In the genomic region with DNA sequence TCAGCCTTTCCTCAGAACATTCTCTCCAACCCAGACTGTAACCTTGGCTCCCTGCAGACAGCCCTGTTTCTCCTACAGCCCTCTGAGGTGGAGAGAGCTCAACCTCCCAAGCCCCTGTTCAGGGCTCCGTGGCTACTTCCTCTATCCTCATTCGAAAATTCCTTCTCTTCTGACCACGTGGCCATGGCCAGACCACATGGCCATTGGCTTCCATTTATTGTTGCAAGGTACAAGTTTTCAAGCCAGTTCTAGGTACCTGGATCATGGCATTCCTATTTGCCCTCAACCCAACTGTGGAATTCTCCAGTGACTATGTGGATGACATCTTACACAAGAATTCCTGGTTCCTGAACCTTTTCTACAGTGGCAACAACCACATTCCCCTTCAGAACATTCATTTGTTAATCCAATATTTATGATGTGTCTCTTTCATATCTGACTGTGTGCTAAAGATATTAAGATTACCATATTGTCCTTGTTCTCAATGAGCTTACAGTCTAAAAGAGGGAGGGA, we compare ENCODE assay signal across 14 cellular contexts.
"Had no signal": no experiment of that assay in that cellular context is flagged by ENCODE, and none has a peak within 500 bp of the region (broad histone marks: within the 10 kb centered on the region; RNA-seq: fewer than 3 reads in every experiment).

No MANE protein-coding gene starts in this region.

- ATAC-seq: left lung; naive thymus-derived CD4-positive, alpha-beta T cell had no signal

- H3K36me3 ChIP-seq: left lung, right atrium auricular region, tibial nerve had no signal

- H3K27me3 ChIP-seq: hepatocyte, left lung, right atrium auricular region, tibial nerve had no signal

- H3K27ac ChIP-seq: hepatocyte, left lung, right atrium auricular region, tibial nerve had no signal

- H3K9me3 Mint-ChIP-seq: activated CD4-positive, alpha-beta T cell treated with anti-CD3 and anti-CD28 coated beads, Interleukin-2, amount 10 ng/mL, durations not matched to agents 7 days and 5 days; naive thymus-derived CD4-positive, alpha-beta T cell had no signal

- DNase-seq: activated CD4-positive, alpha-beta T cell treated with anti-CD3 and anti-CD28 coated beads, Interleukin-2, amount 10 ng/mL, durations not matched to agents 7 days and 5 days; activated CD8-positive, alpha-beta memory T cell treated with anti-CD3 and anti-CD28 coated beads for 24 hours; activated naive CD4-positive, alpha-beta T cell treated with Interleukin-2 at 50 U/mL for 16 hours; aorta; islet precursor cell; left lung; mammary epithelial cell; naive thymus-derived CD4-positive, alpha-beta T cell; stimulated activated CD4-positive, alpha-beta T cell treated with anti-CD3 and anti-CD28 coated beads, Interleukin-4, amount 100 ng/mL, for 4 hours; stimulated activated CD8-positive, alpha-beta memory T cell treated with anti-CD3 and anti-CD28 coated beads, Interleukin-4, amount 100 ng/mL, for 48 hours had no signal

- H3K4me3 Mint-ChIP-seq: activated CD4-positive, alpha-beta T cell treated with anti-CD3 and anti-CD28 coated beads, Interleukin-2, amount 10 ng/mL, durations not matched to agents 7 days and 5 days; naive thymus-derived CD4-positive, alpha-beta T cell had no signal

- H3K4me1 ChIP-seq: left lung had no signal

- H3K27me3 Mint-ChIP-seq: activated CD4-positive, alpha-beta T cell treated with anti-CD3 and anti-CD28 coated beads, Interleukin-2, amount 10 ng/mL, durations not matched to agents 7 days and 5 days; naive thymus-derived CD4-positive, alpha-beta T cell had no signal

- H3K9me3 ChIP-seq: left lung, right atrium auricular region, tibial nerve had no signal

- H2AFZ ChIP-seq: hepatocyte had no signal

- H3K4me3 ChIP-seq: hepatocyte, left lung, right atrium auricular region, smooth muscle cell, tibial nerve had no signal

- H3K4me2 ChIP-seq: hepatocyte, smooth muscle cell had no signal

- H3K27ac Mint-ChIP-seq: activated CD4-positive, alpha-beta T cell treated with anti-CD3 and anti-CD28 coated beads, Interleukin-2, amount 10 ng/mL, durations not matched to agents 7 days and 5 days had no signal
